10 cellular contexts compared by ENCODE assay signal in the genomic region with DNA sequence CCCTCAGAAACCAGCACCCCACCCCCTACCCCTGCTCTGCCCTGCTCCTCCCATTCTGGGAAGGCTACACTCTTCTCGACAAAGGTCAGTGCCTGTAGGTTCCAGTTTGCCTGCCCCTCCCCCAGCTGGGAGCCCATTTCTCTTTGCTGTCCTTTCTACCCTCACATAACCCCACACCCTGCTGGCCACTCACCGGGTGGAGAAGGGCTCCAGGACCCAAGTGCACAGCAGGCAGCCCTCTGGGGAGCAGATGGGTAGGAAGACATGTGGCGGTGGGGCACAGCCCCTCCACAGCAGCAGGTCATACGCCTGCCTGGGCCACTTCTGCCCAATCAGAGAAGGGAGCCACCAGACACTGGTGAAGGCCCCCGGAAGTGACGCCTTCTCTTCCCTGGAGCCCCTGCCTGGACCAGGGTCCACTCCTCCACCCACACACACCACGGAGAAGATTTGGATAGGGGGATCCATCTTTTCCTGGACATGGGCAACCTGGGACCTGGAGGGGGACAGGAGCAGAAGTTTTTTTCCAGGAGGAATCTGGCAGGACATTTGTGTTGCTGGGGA. TPM values are rescaled to one million over a fixed set of nuclear protein-coding genes. Genes with fewer than 3 reads are reported as not detected.
DNase-seq lines count a peak whose midpoint lies in the region; ATAC-seq and TF ChIP-seq lines count a peak whose summit lies in the region.
"Had no signal": no experiment of that assay in that cellular context is flagged by ENCODE, and none has a peak within 500 bp of the region (broad histone marks: within the 10 kb centered on the region; RNA-seq: fewer than 3 reads in every experiment).

A gene (minus strand): TSS at position 326 of the 564 bp plus-strand sequence. CDS start 1,948 bp downstream, outside the sequence.

- peak; percentile 83 to 91 (median 88) for ATAC-seq in right lobe of liver
- ATAC-seq in GM19452 (IDR thresholded peaks at IDR 0.05; ENCODE audit: unreplicated experiment), result no peak
- ATAC-seq: GM12878 had no signal

- H3K27ac ChIP-seq in right lobe of liver (peak within 1 kb of the TSS; percentile 82 to 96 (median 91)), coronary artery (peak within 1 kb of the TSS in 1 of 2 donors; percentile 90)

- H3K36me3 Mint-ChIP-seq in activated T-helper 2 cell treated with anti-CD3 and anti-CD28 coated beads, Interferon-gamma antibody, Interleukin-2, Interleukin-4, amounts not matched to agents 10 μg/mL and 5 μg/mL and 100 μg/mL, durations not matched to agents 14 hours and 24 hours and 36 hours (ENCODE audit: low read depth), result no peaks in the 10 kb centered on the region
- no peaks in the 10 kb centered on the region for H3K36me3 Mint-ChIP-seq in stimulated activated naive CD8-positive, alpha-beta T cell treated with anti-CD3 and anti-CD28 coated beads, Interleukin-15, Interleukin-2, amounts not matched to agents 100 ng/mL and 50 ng/mL, for 24 hours (ENCODE audit: low read depth)

- H3K4me3 Mint-ChIP-seq in activated T-helper 2 cell treated with anti-CD3 and anti-CD28 coated beads, Interferon-gamma antibody, Interleukin-2, Interleukin-4, amounts not matched to agents 10 μg/mL and 5 μg/mL and 100 μg/mL, durations not matched to agents 14 hours and 24 hours and 36 hours (ENCODE audit: low read depth), result peak within 1 kb of the TSS; percentile 58
- peak within 1 kb of the TSS; percentile 61 for H3K4me3 Mint-ChIP-seq in stimulated activated naive CD8-positive, alpha-beta T cell treated with anti-CD3 and anti-CD28 coated beads, Interleukin-15, Interleukin-2, amounts not matched to agents 100 ng/mL and 50 ng/mL, for 24 hours

- TF ChIP-seq CTCF in right lobe of liver (IDR thresholded peaks at IDR 0.05), result no peak
- no peak for TF ChIP-seq CTCF in coronary artery (IDR thresholded peaks at IDR 0.05)

- intact Hi-C loops in activated T-helper 2 cell treated with anti-CD3 and anti-CD28 coated beads, Interferon-gamma antibody, Interleukin-2, Interleukin-4, amounts not matched to agents 10 μg/mL and 5 μg/mL and 100 μg/mL, durations not matched to agents 14 hours and 24 hours and 36 hours (cut with micrococcal nuclease), result no loop called here
- intact Hi-C loops in right lobe of liver (cut with DNase I), result loop anchor here (10.0 kb wide), 2 partner anchors 87 to 137 kb away; no protein-coding TSS in a partner anchor

- peaks cover 0 to 26% (median 11%) of the 10 kb centered on the region in 4 donors for H3K36me3 ChIP-seq in right lobe of liver

- H3K4me3 ChIP-seq in right lobe of liver (peak within 1 kb of the TSS; percentile 47 to 70 (median 63)), coronary artery (no peak within 1 kb of the TSS)
- H3K4me3 ChIP-seq: GM12878 had no signal

- H3K9me3 ChIP-seq in right lobe of liver, result no peaks in the 10 kb centered on the region

- H3K27me3 ChIP-seq in right lobe of liver, result no peaks in the 10 kb centered on the region

- H3K9me3 Mint-ChIP-seq in activated T-helper 2 cell treated with anti-CD3 and anti-CD28 coated beads, Interferon-gamma antibody, Interleukin-2, Interleukin-4, amounts not matched to agents 10 μg/mL and 5 μg/mL and 100 μg/mL, durations not matched to agents 14 hours and 24 hours and 36 hours, result no peaks in the 10 kb centered on the region
- H3K9me3 Mint-ChIP-seq in stimulated activated naive CD8-positive, alpha-beta T cell treated with anti-CD3 and anti-CD28 coated beads, Interleukin-15, Interleukin-2, amounts not matched to agents 100 ng/mL and 50 ng/mL, for 24 hours, result no peaks in the 10 kb centered on the region

- no peak within 1 kb of the TSS for H3K27ac Mint-ChIP-seq in activated T-helper 2 cell treated with anti-CD3 and anti-CD28 coated beads, Interferon-gamma antibody, Interleukin-2, Interleukin-4, amounts not matched to agents 10 μg/mL and 5 μg/mL and 100 μg/mL, durations not matched to agents 14 hours and 24 hours and 36 hours
- peak within 1 kb of the TSS; percentile 6 for H3K27ac Mint-ChIP-seq in stimulated activated naive CD8-positive, alpha-beta T cell treated with anti-CD3 and anti-CD28 coated beads, Interleukin-15, Interleukin-2, amounts not matched to agents 100 ng/mL and 50 ng/mL, for 24 hours

- 31% methylated on average over 7 of the region's 7 CpGs for WGBS in right lobe of liver (ENCODE audit: insufficient coverage, low coverage, low lambda C conversion rate, missing lambda C conversion rate)

- peak; percentile 88 for TF ChIP-seq POLR2A in right lobe of liver (IDR thresholded peaks at IDR 0.05)

- H3K4me1 Mint-ChIP-seq in activated T-helper 2 cell treated with anti-CD3 and anti-CD28 coated beads, Interferon-gamma antibody, Interleukin-2, Interleukin-4, amounts not matched to agents 10 μg/mL and 5 μg/mL and 100 μg/mL, durations not matched to agents 14 hours and 24 hours and 36 hours (ENCODE audit: low read depth), result peaks cover 6% of the 10 kb centered on the region
- H3K4me1 Mint-ChIP-seq in stimulated activated naive CD8-positive, alpha-beta T cell treated with anti-CD3 and anti-CD28 coated beads, Interleukin-15, Interleukin-2, amounts not matched to agents 100 ng/mL and 50 ng/mL, for 24 hours (ENCODE audit: low read depth), result peaks cover 8% of the 10 kb centered on the region

- peaks cover 67% of the 10 kb centered on the region for H3K27me3 Mint-ChIP-seq in activated T-helper 2 cell treated with anti-CD3 and anti-CD28 coated beads, Interferon-gamma antibody, Interleukin-2, Interleukin-4, amounts not matched to agents 10 μg/mL and 5 μg/mL and 100 μg/mL, durations not matched to agents 14 hours and 24 hours and 36 hours (ENCODE audit: low read depth)
- H3K27me3 Mint-ChIP-seq in stimulated activated naive CD8-positive, alpha-beta T cell treated with anti-CD3 and anti-CD28 coated beads, Interleukin-15, Interleukin-2, amounts not matched to agents 100 ng/mL and 50 ng/mL, for 24 hours, result peaks cover 44% of the 10 kb centered on the region

- H3K4me1 ChIP-seq in right lobe of liver, result peaks cover 0 to 16% (median 0%) of the 10 kb centered on the region in 4 donors

- DNase-seq in NCI-H146 (lab: John Stamatoyannopoulos, UW) (peak; percentile 62), NCI-H146 treated with DMSO at 0.1 percent for 48 hours (lab: John Stamatoyannopoulos, UW; ENCODE audit: unreplicated experiment) (no peak), right lobe of liver (peak; percentile 89 to 95 (median 93)), occipital lobe (lab: John Stamatoyannopoulos, UW) (no peak), coronary artery (ENCODE audit: low spot score) (no peak)
- no peak for DNase-seq in activated T-helper 2 cell treated with anti-CD3 and anti-CD28 coated beads, Interferon-gamma antibody, Interleukin-2, Interleukin-4, amounts not matched to agents 10 μg/mL and 5 μg/mL and 100 μg/mL, durations not matched to agents 14 hours and 24 hours and 36 hours (ENCODE audit: low spot score)
- DNase-seq: central memory CD4-positive, alpha-beta T cell had no signal

RNA-seq across cellular contexts. Expression of the gene that starts here (rescaled TPM):
- not detected in 2 replicates for total RNA-seq in activated T-helper 2 cell treated with anti-CD3 and anti-CD28 coated beads, Interferon-gamma antibody, Interleukin-2, Interleukin-4, amounts not matched to agents 10 μg/mL and 5 μg/mL and 100 μg/mL, durations not matched to agents 14 hours and 24 hours and 36 hours
- total RNA-seq in right lobe of liver, result 10 to 100 TPM in 3 of 6 experiments, 1 to 10 TPM in 3; 8.2 to 12.1 (median 10.5) TPM
- not detected for total RNA-seq in occipital lobe
- total RNA-seq: GM12878 had no signal

Comparison
In these comparisons a context has a peak if more than half of its experiments do, and no peak if none do; other contexts are left out.
1. DNase-seq: peak in NCI-H146 (single experiment) and right lobe of liver (3 of 3); none in NCI-H146 treated with DMSO at 0.1 percent for 48 hours (single experiment), activated T-helper 2 cell treated with anti-CD3 and anti-CD28 coated beads, Interferon-gamma antibody, Interleukin-2, Interleukin-4, amounts not matched to agents 10 μg/mL and 5 μg/mL and 100 μg/mL, durations not matched to agents 14 hours and 24 hours and 36 hours (single experiment), occipital lobe (single experiment) and coronary artery (single experiment).